In the genomic region with DNA sequence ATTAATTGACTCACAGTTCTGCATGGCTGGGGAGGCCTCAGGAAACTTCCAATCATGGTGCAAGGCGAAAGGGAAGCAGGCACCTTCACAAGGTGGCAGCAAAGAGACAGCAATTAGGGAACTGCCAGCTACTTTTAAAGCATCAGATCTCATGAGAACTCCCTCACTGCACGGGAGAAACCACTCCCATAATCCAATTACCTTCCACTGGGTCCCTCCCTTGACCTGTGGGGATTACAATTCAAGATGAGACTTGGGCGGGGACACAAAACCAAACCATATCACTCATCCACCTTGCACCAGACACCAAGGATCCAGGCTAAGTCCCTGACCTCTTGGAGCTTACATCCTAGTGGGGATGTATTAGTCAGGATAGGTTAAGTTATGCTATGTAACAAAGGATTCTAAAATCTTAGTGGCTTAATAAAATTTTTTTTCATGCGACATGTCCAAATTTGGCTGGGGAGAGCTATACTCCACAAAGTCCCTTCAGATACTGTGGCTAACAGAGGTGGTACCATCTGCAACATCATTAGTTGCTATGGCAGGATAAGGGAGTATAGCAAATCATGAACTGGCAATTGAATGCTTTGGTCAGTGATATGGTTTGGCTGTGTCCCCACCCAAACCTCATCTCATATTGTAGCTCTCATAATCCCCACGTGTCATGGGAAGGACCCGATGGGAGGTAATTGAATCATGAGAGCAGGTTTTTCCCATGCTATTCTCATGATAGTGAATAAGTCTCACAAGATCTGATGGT, we compare ENCODE assay signal across 13 cellular contexts. TPM values are rescaled to one million over a fixed set of nuclear protein-coding genes. Genes with fewer than 3 reads are reported as not detected.
A peak's percentile ranks its signal among the peaks of the same experiment; 100 is the strongest.
DNase-seq lines count a peak whose midpoint lies in the region; ATAC-seq and TF ChIP-seq lines count a peak whose summit lies in the region.
"Had no signal": no experiment of that assay in that cellular context is flagged by ENCODE, and none has a peak within 500 bp of the region (broad histone marks: within the 10 kb centered on the region; RNA-seq: fewer than 3 reads in every experiment).

No MANE protein-coding gene starts in this region.

- peak; percentile 41 to 80 (median 54) for ATAC-seq in right lobe of liver
- no peak for ATAC-seq in HG02852 (IDR thresholded peaks at IDR 0.05; ENCODE audit: unreplicated experiment)

- no peak overlapping the region for H3K27ac ChIP-seq in right lobe of liver
- H3K27ac ChIP-seq: skin epidermis had no signal

- H3K36me3 ChIP-seq in right lobe of liver: no peaks in the 10 kb centered on the region

- H3K9me3 ChIP-seq in right lobe of liver: no peaks in the 10 kb centered on the region

- no peaks in the 10 kb centered on the region for H3K4me1 ChIP-seq in right lobe of liver

- peak; percentile 35 for DNase-seq in activated CD4-positive, alpha-beta T cell treated with anti-CD3 and anti-CD28 coated beads, Interleukin-2, amount 50 U/mL, for 1 hour
- DNase-seq in activated CD4-positive, alpha-beta T cell treated with anti-CD3 and anti-CD28 coated beads, Interleukin-2, amount 50 U/mL, for 48 hours: no peak
- peak; percentile 23 for DNase-seq in H4 (ENCODE audit: low spot score)
- DNase-seq in SW480 (ENCODE audit: low spot score): peak; percentile 48
- DNase-seq in right lobe of liver: peak in 1 of 3 donors; percentile 44
- DNase-seq in effector CD4-positive, alpha-beta T cell: no peak
- no peak for DNase-seq in epidermal melanocyte (ENCODE audit: insufficient read length, low spot score)
- DNase-seq: KBM-7, NCI-H510A treated with DMSO at 0.1 percent for 48 hours had no signal

- TF ChIP-seq CTCF in right lobe of liver (IDR thresholded peaks at IDR 0.05): peak; percentile 15 to 40 (median 36)

- intact Hi-C loops in right lobe of liver (cut with DNase I): no loop called here

- TF ChIP-seq POLR2A in right lobe of liver (IDR thresholded peaks at IDR 0.05): no peak

- WGBS in right lobe of liver (ENCODE audit: insufficient coverage, low coverage, low lambda C conversion rate, missing lambda C conversion rate): 75% methylated on average over 6 of the region's 6 CpGs

- H3K27me3 ChIP-seq in right lobe of liver: no peaks in the 10 kb centered on the region

- no peak overlapping the region for H3K4me3 ChIP-seq in right lobe of liver
- H3K4me3 ChIP-seq: skin epidermis had no signal

RNA-seq across cellular contexts. Expression of gene FAM187B, which starts 8.3 kb away (rescaled TPM):
- total RNA-seq in H4 (2014; rRNA removed; shearing (Covaris generic)): not detected in 2 replicates
- total RNA-seq in right lobe of liver: not detected
- total RNA-seq: activated T-helper 1 cell treated with anti-CD3 and anti-CD28 coated beads, Interleukin-12 subunit alpha, Interleukin-12 subunit beta, Interleukin-2, Interleukin-4 antibody, amounts not matched to agents 30 ng/mL and 10 ng/mL and 1 ng/mL, durations not matched to agents 14 hours and 24 hours and 36 hours; dermis microvascular lymphatic vessel endothelial cell had no signal

RNA-seq across cellular contexts. Expression of gene LSR, which starts 12.0 kb away (rescaled TPM):
- total RNA-seq in H4 (2014; rRNA removed; shearing (Covaris generic)): 1.1 and 1.7 TPM in 2 replicates
- 100 to 1,000 TPM in 4 of 6 experiments, 10 to 100 TPM in 2; 96.6 to 138 (median 112) TPM for total RNA-seq in right lobe of liver

RNA-seq across cellular contexts. Expression of gene USF2, which starts 31.9 kb away (rescaled TPM):
- 64.0 and 65.0 TPM in 2 replicates for total RNA-seq in H4 (2014; rRNA removed; shearing (Covaris generic))
- total RNA-seq in right lobe of liver: 10 to 100 TPM; 65.4 to 78.5 (median 75.7) TPM

RNA-seq across cellular contexts. Expression of gene HAMP, which starts 45.5 kb away (rescaled TPM):
- total RNA-seq in H4 (2014; rRNA removed; shearing (Covaris generic)): 0.15 TPM in 1 of 2 replicates, not detected in the other
- total RNA-seq in right lobe of liver: 100 to 1,000 TPM in 2 of 6 experiments, 10 to 100 TPM in 3, under 1 TPM in 1; 0.86 to 146 (median 65.3) TPM

RNA-seq across cellular contexts. Expression of gene MAG, which starts 55.1 kb away (rescaled TPM):
- total RNA-seq in H4 (2014; rRNA removed; shearing (Covaris generic)): 0.43 TPM in 1 of 2 replicates, not detected in the other
- under 1 TPM in 1 of 6 experiments, not detected in 5; 0.40 TPM for total RNA-seq in right lobe of liver
- total RNA-seq: activated T-helper 1 cell treated with anti-CD3 and anti-CD28 coated beads, Interleukin-12 subunit alpha, Interleukin-12 subunit beta, Interleukin-2, Interleukin-4 antibody, amounts not matched to agents 30 ng/mL and 10 ng/mL and 1 ng/mL, durations not matched to agents 14 hours and 24 hours and 36 hours; dermis microvascular lymphatic vessel endothelial cell had no signal

Comparison
In these comparisons a context has a peak if more than half of its experiments do, and no peak if none do; other contexts are left out.
1. DNase-seq: peak in activated CD4-positive, alpha-beta T cell treated with anti-CD3 and anti-CD28 coated beads, Interleukin-2, amount 50 U/mL, for 1 hour (single experiment), H4 (single experiment) and SW480 (single experiment); none in activated CD4-positive, alpha-beta T cell treated with anti-CD3 and anti-CD28 coated beads, Interleukin-2, amount 50 U/mL, for 48 hours (0 of 2), effector CD4-positive, alpha-beta T cell (single experiment) and epidermal melanocyte (single experiment).
2. RNA of gene LSR, which starts 12.0 kb away (total RNA-seq): 96.6 to 138 TPM in right lobe of liver; 1.1 to 1.7 TPM in H4; every median in the first group is over 10 times any median in the second.